In genomic region chr15:79990280-79990996, GRCh38 we compare ENCODE assay signal across 31 cellular contexts. TPM values are rescaled to one million over a fixed set of nuclear protein-coding genes. Genes with fewer than 3 reads are reported as not detected.
"Had no signal": no experiment of that assay in that cellular context is flagged by ENCODE, and none has a peak within 500 bp of the region (broad histone marks: within the 10 kb centered on the region; RNA-seq: fewer than 3 reads in every experiment).

No MANE protein-coding gene starts in this region.

- H3K4me3 Mint-ChIP-seq: activated CD4-positive, alpha-beta T cell treated with anti-CD3 and anti-CD28 coated beads for 36 hours; activated CD8-positive, alpha-beta T cell treated with anti-CD3 and anti-CD28 coated beads, Interleukin-2, amount 10 ng/mL, durations not matched to agents 7 days and 5 days; activated naive CD4-positive, alpha-beta T cell treated with anti-CD3 and anti-CD28 coated beads for 36 hours; activated naive CD8-positive, alpha-beta T cell treated with anti-CD3 and anti-CD28 coated beads for 36 hours; immature natural killer cell; memory B cell; naive thymus-derived CD4-positive, alpha-beta T cell; T-helper 2 cell treated with Interferon-gamma antibody and Interleukin-4, amounts not matched to agents 5 μg/mL and 100 μg/mL, for 36 hours; type B pancreatic cell had no signal

- H3K36me3 ChIP-seq: adrenal gland, esophagus muscularis mucosa, heart left ventricle, pancreas, prostate gland had no signal

- H3K4me3 ChIP-seq: adrenal gland, body of pancreas, esophagus muscularis mucosa, heart left ventricle, pancreas, prostate gland, smooth muscle cell had no signal

- DNase-seq: activated CD4-positive, alpha-beta T cell treated with anti-CD3 and anti-CD28 coated beads for 36 hours; activated CD4-positive, CD25-positive, alpha-beta regulatory T cell; activated CD8-positive, alpha-beta T cell treated with anti-CD3 and anti-CD28 coated beads, Interleukin-2, amount 10 ng/mL, durations not matched to agents 7 days and 5 days; activated effector memory CD4-positive, alpha-beta T cell treated with Interleukin-2 at 50 U/mL for 16 hours; activated naive CD4-positive, alpha-beta T cell treated with anti-CD3 and anti-CD28 coated beads for 36 hours; activated naive CD8-positive, alpha-beta T cell treated with anti-CD3 and anti-CD28 coated beads for 36 hours; aorta; dermis blood vessel endothelial cell; effector CD4-positive, alpha-beta T cell; foreskin keratinocyte; heart left ventricle; hypothalamus; immature natural killer cell; kidney; left colon; midbrain; naive thymus-derived CD4-positive, alpha-beta T cell; pancreas; retina; stimulated activated CD4-positive, alpha-beta T cell treated with anti-CD3 and anti-CD28 coated beads, Interleukin-15, amount 100 ng/mL, for 24 hours; stimulated activated CD4-positive, alpha-beta T cell treated with anti-CD3 and anti-CD28 coated beads, Interleukin-2, amount 100 ng/mL, for 24 hours; stimulated activated naive CD8-positive, alpha-beta T cell treated with anti-CD3 and anti-CD28 coated beads, Interleukin-15, Interleukin-2, amounts not matched to agents 100 U/mL and 50 U/mL, for 24 hours; T-helper 1 cell had no signal

- H3K36me3 Mint-ChIP-seq: activated naive CD8-positive, alpha-beta T cell treated with anti-CD3 and anti-CD28 coated beads for 36 hours; immature natural killer cell; naive thymus-derived CD4-positive, alpha-beta T cell; type B pancreatic cell had no signal

- H3K27me3 Mint-ChIP-seq: activated CD4-positive, alpha-beta T cell treated with anti-CD3 and anti-CD28 coated beads for 36 hours; activated naive CD8-positive, alpha-beta T cell treated with anti-CD3 and anti-CD28 coated beads for 36 hours; memory B cell; naive thymus-derived CD4-positive, alpha-beta T cell had no signal

- H3K4me1 ChIP-seq: adrenal gland, body of pancreas, pancreas, prostate gland had no signal

- H3K9me3 ChIP-seq: adrenal gland, body of pancreas, esophagus muscularis mucosa, heart left ventricle, pancreas, prostate gland had no signal

- H3K27me3 ChIP-seq: adrenal gland, body of pancreas, esophagus muscularis mucosa, heart left ventricle, pancreas had no signal

- H3K27ac Mint-ChIP-seq: activated CD4-positive, alpha-beta T cell treated with anti-CD3 and anti-CD28 coated beads for 36 hours; activated CD8-positive, alpha-beta T cell treated with anti-CD3 and anti-CD28 coated beads, Interleukin-2, amount 10 ng/mL, durations not matched to agents 7 days and 5 days; activated naive CD4-positive, alpha-beta T cell treated with anti-CD3 and anti-CD28 coated beads for 36 hours; activated naive CD8-positive, alpha-beta T cell treated with anti-CD3 and anti-CD28 coated beads for 36 hours; immature natural killer cell; memory B cell; T-helper 2 cell treated with Interferon-gamma antibody and Interleukin-4, amounts not matched to agents 5 μg/mL and 100 μg/mL, for 36 hours; type B pancreatic cell had no signal

- H3K27ac ChIP-seq: adrenal gland, body of pancreas, esophagus muscularis mucosa, foreskin keratinocyte, heart left ventricle, pancreas, prostate gland had no signal

- ATAC-seq: activated CD4-positive, alpha-beta T cell treated with anti-CD3 and anti-CD28 coated beads for 36 hours; activated CD8-positive, alpha-beta T cell treated with anti-CD3 and anti-CD28 coated beads, Interleukin-2, amount 10 ng/mL, durations not matched to agents 7 days and 5 days; body of pancreas; foreskin keratinocyte; heart left ventricle; left colon; stimulated activated naive CD8-positive, alpha-beta T cell treated with anti-CD3 and anti-CD28 coated beads, Interleukin-15, Interleukin-2, amounts not matched to agents 100 U/mL and 50 U/mL, for 24 hours had no signal

- H3K9me3 Mint-ChIP-seq: activated naive CD4-positive, alpha-beta T cell treated with anti-CD3 and anti-CD28 coated beads for 36 hours; activated naive CD8-positive, alpha-beta T cell treated with anti-CD3 and anti-CD28 coated beads for 36 hours; immature natural killer cell; memory B cell; naive thymus-derived CD4-positive, alpha-beta T cell; T-helper 2 cell treated with Interferon-gamma antibody and Interleukin-4, amounts not matched to agents 5 μg/mL and 100 μg/mL, for 36 hours; type B pancreatic cell had no signal

RNA-seq across cellular contexts. Expression of gene BCL2A1, which starts 19.4 kb away (rescaled TPM):
- total RNA-seq: dermis blood vessel endothelial cell, foreskin keratinocyte had no signal
